Comparison of ENCODE assay signal across 8 cellular contexts in genomic region chr3:69014022-69014580, GRCh38. TPM values are rescaled to one million over a fixed set of nuclear protein-coding genes. Genes with fewer than 3 reads are reported as not detected.
DNase-seq lines count a peak whose midpoint lies in the region; ATAC-seq and TF ChIP-seq lines count a peak whose summit lies in the region.

No MANE protein-coding gene starts in this region.

- H3K9me3 ChIP-seq in adipocyte (ENCODE audit: control insufficient read depth, low read length) (no peaks in the 10 kb centered on the region), tibial artery (no peaks in the 10 kb centered on the region)

- no peaks in the 10 kb centered on the region for H3K9me3 Mint-ChIP-seq in activated T-cell treated with anti-CD3 and anti-CD28 coated beads, Interleukin-2, amount 50 U/mL, for 4 hours

- H3K9ac ChIP-seq in adipocyte (ENCODE audit: low read length), result peak overlapping the region; percentile 92

- peak overlapping the region; percentile 77 for H3K27ac ChIP-seq in layer of hippocampus (ENCODE audit: low read depth, low read length)
- peak overlapping the region; percentile 99 for H3K27ac ChIP-seq in tibial artery

- H3K36me3 ChIP-seq in adipocyte (ENCODE audit: control insufficient read depth, insufficient read depth, low read length, severe bottlenecking) (peaks cover 30% of the 10 kb centered on the region), tibial artery (peaks cover 0 to 2% (median under 1%) of the 10 kb centered on the region in 3 donors)

- H3K27me3 Mint-ChIP-seq in activated T-cell treated with anti-CD3 and anti-CD28 coated beads, Interleukin-2, amount 50 U/mL, for 4 hours (ENCODE audit: low read depth), result no peaks in the 10 kb centered on the region

- no peak for TF ChIP-seq CTCF in tibial artery (IDR thresholded peaks at IDR 0.05)

- ATAC-seq in activated T-cell treated with anti-CD3 and anti-CD28 coated beads, Interleukin-2, amount 50 U/mL, for 4 hours, result no peak
- no peak for ATAC-seq in HG03460 (IDR thresholded peaks at IDR 0.05; ENCODE audit: unreplicated experiment)

- H3K4me1 Mint-ChIP-seq in activated T-cell treated with anti-CD3 and anti-CD28 coated beads, Interleukin-2, amount 50 U/mL, for 4 hours (ENCODE audit: low read depth), result peaks cover 24% of the 10 kb centered on the region

- peaks cover 9% of the 10 kb centered on the region for H3K36me3 Mint-ChIP-seq in activated T-cell treated with anti-CD3 and anti-CD28 coated beads, Interleukin-2, amount 50 U/mL, for 4 hours (ENCODE audit: insufficient read depth)

- no peak for DNase-seq in activated T-cell treated with anti-CD3 and anti-CD28 coated beads, Interleukin-2, amount 50 U/mL, for 4 hours
- DNase-seq in activated T-cell treated with anti-CD3 and anti-CD28 coated beads, Interleukin-2, amount 50 U/mL, for 1 hour, result no peak
- peak; percentile 24 for DNase-seq in adipocyte (ENCODE audit: low read depth)
- DNase-seq in tibial artery, result no peak
- DNase-seq in NCI-H2227 (lab: John Stamatoyannopoulos, UW; ENCODE audit: unreplicated experiment), result no peak
- no peak for DNase-seq in NCI-H2107 treated with DMSO at 0.1 percent for 48 hours (lab: John Stamatoyannopoulos, UW; ENCODE audit: unreplicated experiment)

- intact Hi-C loops in tibial artery (cut with DNase I; ENCODE audit: low total_unique reads), result loop anchor here (10.0 kb wide), 1 partner anchor 71 kb away; the partner anchor contains the start of genes ARL6IP5 and UBA3

- H3K4me1 ChIP-seq in adipocyte (ENCODE audit: control insufficient read depth, insufficient read depth, low read length) (peaks cover 37% of the 10 kb centered on the region), tibial artery (peaks cover 0 to 53% (median 28%) of the 10 kb centered on the region in 4 donors)

- H3K27me3 ChIP-seq in adipocyte (replicated peaks; ENCODE audit: control insufficient read depth, insufficient read depth, low read length) (no peaks in the 10 kb centered on the region), layer of hippocampus (ENCODE audit: control insufficient read depth, insufficient read depth, low read length) (no peaks in the 10 kb centered on the region), tibial artery (no peaks in the 10 kb centered on the region)

- H3K4me3 Mint-ChIP-seq in activated T-cell treated with anti-CD3 and anti-CD28 coated beads, Interleukin-2, amount 50 U/mL, for 4 hours, result peak overlapping the region; percentile 82

- peak overlapping the region; percentile 83 for H3K4me3 ChIP-seq in adipocyte (ENCODE audit: low read length)
- peak overlapping the region; percentile 88 to 92 for H3K4me3 ChIP-seq in tibial artery

RNA-seq across cellular contexts. Expression of gene EOGT, which starts 0.6 kb away (rescaled TPM):
- total RNA-seq in activated T-cell treated with anti-CD3 and anti-CD28 coated beads, Interleukin-2, amount 50 U/mL, for 4 hours, result 10 to 100 TPM; 10.4 to 11.5 (median 10.5) TPM

RNA-seq across cellular contexts. Expression of gene TMF1, which starts 38.0 kb away (rescaled TPM):
- 10 to 100 TPM; 21.0 to 27.4 (median 23.6) TPM for total RNA-seq in activated T-cell treated with anti-CD3 and anti-CD28 coated beads, Interleukin-2, amount 50 U/mL, for 4 hours
